Comparison of ENCODE assay signal across 8 cellular contexts in the genomic region with DNA sequence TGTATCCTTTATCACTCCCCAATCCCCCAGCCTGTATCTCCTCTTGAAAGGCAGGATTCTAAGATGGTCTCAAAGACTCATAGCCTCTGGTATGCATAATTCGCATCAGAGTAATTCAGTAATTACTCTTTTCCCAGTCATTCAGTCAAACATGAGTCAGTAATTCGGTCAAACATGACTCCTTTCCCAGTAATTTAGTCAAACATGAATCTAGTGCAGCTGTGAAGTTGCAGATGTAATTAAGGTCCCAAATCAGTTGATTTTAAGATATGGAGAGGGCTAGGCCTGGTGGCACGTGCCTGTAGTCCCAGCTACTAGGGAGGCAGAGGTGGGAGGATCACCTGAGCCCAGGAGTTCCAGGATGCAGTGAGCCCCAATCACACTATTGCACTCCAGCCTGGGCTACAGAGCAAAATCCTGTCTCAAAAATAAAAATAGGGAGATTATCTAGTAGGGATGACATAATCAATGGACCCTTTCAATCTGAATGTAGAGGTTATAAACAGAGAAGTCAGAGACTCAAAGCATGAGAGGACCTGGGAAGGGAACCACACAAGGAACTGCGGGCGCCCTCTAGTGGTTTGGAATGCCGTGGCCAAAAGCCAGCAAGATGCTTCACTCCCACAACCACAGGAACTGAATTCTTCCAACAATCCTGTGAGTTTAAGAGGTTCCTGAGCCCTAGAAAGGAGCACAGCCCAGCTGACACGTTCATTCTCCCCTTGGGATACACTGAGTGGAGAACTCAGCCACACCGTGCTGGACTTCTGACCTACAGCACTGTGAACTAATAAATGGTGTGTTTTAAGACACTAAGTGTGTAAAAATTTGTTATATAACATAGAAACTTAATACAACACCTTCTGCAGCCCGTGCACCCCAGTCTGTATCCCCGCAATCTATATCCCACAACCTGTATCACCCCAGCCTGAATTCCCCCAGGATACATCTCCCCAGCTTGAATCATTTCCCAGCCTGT. TPM values are rescaled to one million over a fixed set of nuclear protein-coding genes. Genes with fewer than 3 reads are reported as not detected.
DNase-seq lines count a peak whose midpoint lies in the region; ATAC-seq and TF ChIP-seq lines count a peak whose summit lies in the region.

No MANE protein-coding gene starts in this region.

- WGBS in IMR-90 (ENCODE audit: extremely low coverage in 2 of 2, insufficient read length in 1 of 2), 2 experiments: 80% methylated on average over 1 of the region's 10 CpGs; no CpG with 5 or more reads in 1 of the 2 experiments

- H4K5ac ChIP-seq in IMR-90 (ENCODE audit: low read depth, low read length): no peak overlapping the region

- no peak overlapping the region for H2BK5ac ChIP-seq in IMR-90 (ENCODE audit: low read depth, low read length, poor library complexity, severe bottlenecking)

- H4K8ac ChIP-seq in IMR-90 (ENCODE audit: low read depth in 2 of 2, low read length in 2 of 2): no peak overlapping the region

- H3K27me3 ChIP-seq in IMR-90 (ENCODE audit: control insufficient read depth, insufficient read depth, low read length) (peaks cover 6% of the 10 kb centered on the region), NT2/D1 (ENCODE audit: insufficient read depth, insufficient read length) (no peaks in the 10 kb centered on the region)

- CTCF ChIA-PET in IMR-90 (lab: Yijun Ruan, JAX): interaction anchor here (0.9 to 1.1 kb wide), 2 partner anchors 33 to 57 kb away, joined by 4 to 6 read pairs; no protein-coding TSS in a partner anchor

- no peak overlapping the region for H3K4me2 ChIP-seq in IMR-90 (ENCODE audit: low read depth, low read length)

- H3K4me1 ChIP-seq in IMR-90 (ENCODE audit: control insufficient read depth, insufficient read depth, low read length) (no peaks in the 10 kb centered on the region), NT2/D1 (ENCODE audit: insufficient read depth, insufficient read length) (no peaks in the 10 kb centered on the region)

- peak overlapping the region; percentile 52 for H2AFZ ChIP-seq in IMR-90 (replicated peaks; ENCODE audit: low read length, poor library complexity)

- no peak overlapping the region for H2BK120ac ChIP-seq in IMR-90 (ENCODE audit: low read depth, low read length)

- no peaks in the 10 kb centered on the region for H3K36me3 ChIP-seq in IMR-90 (ENCODE audit: control insufficient read depth, insufficient read depth, low read length)
- no peaks in the 10 kb centered on the region for H3K36me3 ChIP-seq in NT2/D1 (ENCODE audit: insufficient read depth, insufficient read length, low read length)

- H2BK20ac ChIP-seq in IMR-90 (ENCODE audit: low read depth, low read length): no peak overlapping the region

- dilution Hi-C loops in IMR-90 (cut with HindIII; ENCODE audit: low sequenced_read_pairs, unreplicated experiment): no loop called here

- no peak overlapping the region for H3K9ac ChIP-seq in IMR-90 (ENCODE audit: low read depth, low read length)
- no peak overlapping the region for H3K9ac ChIP-seq in NT2/D1 (ENCODE audit: insufficient read length, low read depth)

- no peak overlapping the region for H3K4me3 ChIP-seq in GM12864 (ENCODE audit: low read depth, low read length)
- no peak overlapping the region for H3K4me3 ChIP-seq in IMR-90 (ENCODE audit: insufficient read depth, low read depth, low read length)
- no peak overlapping the region for H3K4me3 ChIP-seq in NT2/D1 (ENCODE audit: insufficient read length, low read depth)

- H3K27ac ChIP-seq in IMR-90 (ENCODE audit: insufficient read depth, low read length): no peak overlapping the region

- H3K9me3 ChIP-seq in IMR-90 (ENCODE audit: control insufficient read depth, insufficient read depth, low read length) (no peaks in the 10 kb centered on the region), NT2/D1 (ENCODE audit: insufficient read depth, low read length) (no peaks in the 10 kb centered on the region)

- no peak overlapping the region for H3K18ac ChIP-seq in IMR-90 (ENCODE audit: low read depth, low read length)

- H3K9me1 ChIP-seq in IMR-90 (ENCODE audit: insufficient read depth, low read length): no peaks in the 10 kb centered on the region

- TF ChIP-seq POLR2A in IMR-90 (IDR thresholded peaks at IDR 0.05; ENCODE audit: low read depth, low read length): no peak

- no peak overlapping the region for H3K56ac ChIP-seq in IMR-90 (ENCODE audit: extremely low read depth, insufficient read depth, low read length)

- DNase-seq in GM12864 (ENCODE audit: low read depth) (peak; percentile 21), IMR-90 (peak; percentile 78), NT2/D1 (ENCODE audit: low read depth, low spot score) (peak; percentile 49), epidermal melanocyte (ENCODE audit: insufficient read length, low spot score) (peak; percentile 78), myocyte (ENCODE audit: low read depth) (peak; percentile 84)
- DNase-seq in activated CD8-positive, alpha-beta memory T cell treated with anti-CD3 and anti-CD28 coated beads, Interleukin-2, amount 50 U/mL, for 1 hour (ENCODE audit: extremely low read depth): peak; percentile 24
- DNase-seq in stimulated activated CD8-positive, alpha-beta memory T cell treated with anti-CD3 and anti-CD28 coated beads, Interleukin-7, amount 100 ng/mL, for 1 hour (ENCODE audit: low read depth in 2 of 2): peak; percentile 39 to 64

- intact Hi-C loops in IMR-90 (cut with micrococcal nuclease): loop anchor here (1.0 kb wide), 2 partner anchors 58 to 62 kb away; no protein-coding TSS in a partner anchor

- no TSS peak for BruUV-seq in IMR-90 (replicated peaks; lab: Mats Ljungman, UMichigan)

- H4K20me1 ChIP-seq in IMR-90 (ENCODE audit: insufficient read depth, low read length): no peaks in the 10 kb centered on the region

- POLR2A ChIA-PET in IMR-90 (lab: Charles Lee; ENCODE audit: unreplicated experiment): no interaction called here

- no peak overlapping the region for H2AK9ac ChIP-seq in IMR-90 (replicated peaks; ENCODE audit: low read depth, low read length, poor library complexity)

- ATAC-seq in IMR-90 (ENCODE audit: low read depth) (peak; percentile 78), HG02970 (IDR thresholded peaks at IDR 0.05; ENCODE audit: low FRiP score, unreplicated experiment) (no peak)

- peak overlapping the region; percentile 6; the same call in 1 of the 2 replicates for H2AK5ac ChIP-seq in IMR-90 (ENCODE audit: low read depth, low read length)

- in situ Hi-C loops in IMR-90 (cut with MboI; ENCODE audit: low sequenced_read_pairs): no loop called here

- H2BK15ac ChIP-seq in IMR-90 (ENCODE audit: low read depth, low read length): no peak overlapping the region

- H4K91ac ChIP-seq in IMR-90 (ENCODE audit: insufficient read depth, low read depth, low read length): no peak overlapping the region

- TF ChIP-seq CTCF in GM12864 (IDR thresholded peaks at IDR 0.05; ENCODE audit: low read depth, low read length, missing control alignments) (peak; percentile 95), IMR-90 (conservative IDR thresholded peaks at IDR 0.05; ENCODE audit: low read depth, low read length) (peak; percentile 82)

- peak; percentile 66 for TF ChIP-seq RAD21 in IMR-90 (IDR thresholded peaks at IDR 0.05; ENCODE audit: low read length)

- no peak overlapping the region; the same call in 1 of the 2 replicates for H3K14ac ChIP-seq in IMR-90 (replicated peaks; ENCODE audit: low read depth, low read length)

- H3K23ac ChIP-seq in IMR-90 (ENCODE audit: low read depth, low read length): no peak overlapping the region

- H3K4ac ChIP-seq in IMR-90 (ENCODE audit: low read depth, low read length): no peak overlapping the region

- no peaks in the 10 kb centered on the region for H3K79me1 ChIP-seq in IMR-90 (ENCODE audit: low read depth in 1 of 2, low read length in 2 of 2)

TF ChIP-seq in IMR-90, 13 proteins besides CTCF, POLR2A, EP300 and RAD21:
- TF ChIP-seq MAFK (IDR thresholded peaks at IDR 0.05; ENCODE audit: low read depth, low read length) (no peak), CEBPB (IDR thresholded peaks at IDR 0.05; ENCODE audit: low read depth, low read length) (no peak), SMC3 (IDR thresholded peaks at IDR 0.05; ENCODE audit: low read depth, low read length) (peak; percentile 62)

RNA-seq across cellular contexts. Expression of gene ARMH4, which starts 14.3 kb away (rescaled TPM):
- total RNA-seq in IMR-90 (2012; rRNA removed) (4.4 and 5.6 TPM in 2 replicates), myocyte (1.1 and 1.4 TPM in 2 replicates)
- 4.1 and 4.6 TPM in 2 replicates for polyA plus RNA-seq in IMR-90 (2012; rRNA removed)
- polyA plus RNA-seq in IMR-90 (2012; cell fraction: cytosol; rRNA removed): 2.0 and 3.0 TPM in 2 replicates
- 0.53 and 1.8 TPM in 2 replicates for polyA plus RNA-seq in IMR-90 (2012; cell fraction: nucleus; rRNA removed; ENCODE audit: low replicate concordance)
- polyA plus RNA-seq in myocyte (2012): 3.4 TPM

RNA-seq across cellular contexts. Expression of gene ACTR10, which starts 33.7 kb away (rescaled TPM):
- total RNA-seq in IMR-90 (2012; rRNA removed): 46.4 and 71.0 TPM in 2 replicates
- polyA plus RNA-seq in IMR-90 (2012; rRNA removed): 55.4 and 71.7 TPM in 2 replicates
- polyA plus RNA-seq in IMR-90 (2012; cell fraction: cytosol; rRNA removed): 18.0 and 49.2 TPM in 2 replicates
- polyA plus RNA-seq in IMR-90 (2012; cell fraction: nucleus; rRNA removed; ENCODE audit: low replicate concordance): 8.8 and 52.7 TPM in 2 replicates
- total RNA-seq in myocyte: 95.1 and 100 TPM in 2 replicates
- polyA plus RNA-seq in myocyte (2012): 82.7 TPM

Comparison
In these comparisons a context has a peak if more than half of its experiments do, and no peak if none do; other contexts are left out.
1. DNase-seq: peak in every context shown above with its lines; median percentile 84 in myocyte; 78 in IMR-90; 78 in epidermal melanocyte; 52 in stimulated activated CD8-positive, alpha-beta memory T cell treated with anti-CD3 and anti-CD28 coated beads, Interleukin-7, amount 100 ng/mL, for 1 hour; 49 in NT2/D1; 24 in activated CD8-positive, alpha-beta memory T cell treated with anti-CD3 and anti-CD28 coated beads, Interleukin-2, amount 50 U/mL, for 1 hour; 21 in GM12864.